Comparison of ENCODE assay signal across 24 cellular contexts in genomic region chr5:177095088-177095669, GRCh38. TPM values are rescaled to one million over a fixed set of nuclear protein-coding genes. Genes with fewer than 3 reads are reported as not detected.
DNase-seq lines count a peak whose midpoint lies in the region; ATAC-seq and TF ChIP-seq lines count a peak whose summit lies in the region.
"Had no signal": no experiment of that assay in that cellular context is flagged by ENCODE, and none has a peak within 500 bp of the region (broad histone marks: within the 10 kb centered on the region; RNA-seq: fewer than 3 reads in every experiment).

No MANE protein-coding gene starts in this region.

- H2BK20ac ChIP-seq in H9 (ENCODE audit: low read depth, low read length, poor library complexity, severe bottlenecking) = no peak overlapping the region

- H3K4me1 Mint-ChIP-seq in H9 = peaks cover 16 to 26% of the 10 kb centered on the region in 2 experiments
- H3K4me1 Mint-ChIP-seq in natural killer cell treated with Interleukin-12 subunit alpha and Interleukin-12 subunit beta and Interleukin-15 and Interleukin-18, amount 100 ng/mL, for 72 hours (ENCODE audit: low read depth in 2 of 2) = no peaks in the 10 kb centered on the region
- no peaks in the 10 kb centered on the region for H3K4me1 Mint-ChIP-seq in activated CD4-positive, alpha-beta T cell treated with anti-CD3 and anti-CD28 coated beads, Interleukin-2, amount 10 ng/mL, durations not matched to agents 7 days and 5 days
- H3K4me1 Mint-ChIP-seq: activated naive CD8-positive, alpha-beta T cell treated with anti-CD3 and anti-CD28 coated beads for 36 hours; immature natural killer cell; stimulated activated effector memory CD8-positive, alpha-beta T cell treated with anti-CD3 and anti-CD28 coated beads, Interleukin-12 subunit alpha, Interleukin-12 subunit beta, amount 100 ng/mL, for 72 hours had no signal

- no peak overlapping the region for H2BK120ac ChIP-seq in H9 (ENCODE audit: low read depth, low read length, poor library complexity, severe bottlenecking)

- no peak overlapping the region for H3T11ph ChIP-seq in H9 (ENCODE audit: low read length)

- H4K91ac ChIP-seq in H9 (ENCODE audit: insufficient read length, low read depth, low read length) = no peak overlapping the region

- POLR2A ChIA-PET in activated CD4-positive, alpha-beta T cell treated with anti-CD3 and anti-CD28 coated beads, Interleukin-2, amount 10 ng/mL, durations not matched to agents 7 days and 5 days (lab: Charles Lee) = no interaction called here

- no peaks in the 10 kb centered on the region for H3K9me3 Mint-ChIP-seq in H9
- H3K9me3 Mint-ChIP-seq in natural killer cell treated with Interleukin-12 subunit alpha and Interleukin-12 subunit beta and Interleukin-15 and Interleukin-18, amount 100 ng/mL, for 72 hours = no peaks in the 10 kb centered on the region
- H3K9me3 Mint-ChIP-seq in activated CD4-positive, alpha-beta T cell treated with anti-CD3 and anti-CD28 coated beads, Interleukin-2, amount 10 ng/mL, durations not matched to agents 7 days and 5 days = no peaks in the 10 kb centered on the region
- H3K9me3 Mint-ChIP-seq: activated B cell treated with CpG ODN at 0.5 μM for 24 hours; activated naive CD8-positive, alpha-beta T cell treated with anti-CD3 and anti-CD28 coated beads for 36 hours; activated T-helper 2 cell treated with anti-CD3 and anti-CD28 coated beads, Interferon-gamma antibody, Interleukin-2, Interleukin-4, amounts not matched to agents 10 μg/mL and 5 μg/mL and 100 μg/mL, durations not matched to agents 14 hours and 24 hours and 36 hours; CD4-positive, alpha-beta T cell; GM23338; stimulated activated effector memory CD8-positive, alpha-beta T cell treated with anti-CD3 and anti-CD28 coated beads, Interleukin-12 subunit alpha, Interleukin-12 subunit beta, amount 100 ng/mL, for 72 hours had no signal

- no peak for ATAC-seq in lower lobe of right lung
- no peak for ATAC-seq in natural killer cell treated with Interleukin-12 subunit alpha and Interleukin-12 subunit beta and Interleukin-15 and Interleukin-18, amount 100 ng/mL, for 72 hours
- ATAC-seq: GM23338; stimulated activated effector memory CD8-positive, alpha-beta T cell treated with anti-CD3 and anti-CD28 coated beads, Interleukin-12 subunit alpha, Interleukin-12 subunit beta, amount 100 ng/mL, for 72 hours had no signal

- H3K23ac ChIP-seq in H9 (ENCODE audit: insufficient read length, low read depth, low read length) = no peak overlapping the region

- TF ChIP-seq CTCF in H9 (conservative IDR thresholded peaks at IDR 0.05) (no peak), coronary artery (IDR thresholded peaks at IDR 0.05) (no peak), lower lobe of right lung (IDR thresholded peaks at IDR 0.05) (no peak), transverse colon (IDR thresholded peaks at IDR 0.05) (no peak)

- no peak overlapping the region for H2AK5ac ChIP-seq in H9 (ENCODE audit: insufficient read length, low read length)

- in situ Hi-C loops in transverse colon (cut with MboI; ENCODE audit: low pct_ligation_motif_present in 1 of 4, low pct_unique_long_range_greater_than_20kb in 1 of 4, low sequenced_read_pairs in 3 of 4) = no loop called here

- H3K4me3 ChIP-seq in coronary artery (no peak overlapping the region), lower lobe of right lung (no peak overlapping the region), transverse colon (no peak overlapping the region)
- H3K4me3 ChIP-seq: GM23338, smooth muscle cell had no signal

- H3K4ac ChIP-seq in H9 (ENCODE audit: low read depth, low read length) = no peak overlapping the region

- H3K23me2 ChIP-seq in H9 (ENCODE audit: insufficient read length, low read depth, low read length, poor library complexity, severe bottlenecking) = no peaks in the 10 kb centered on the region

- peaks cover 23 to 54% (median 44%) of the 10 kb centered on the region in 3 experiments; a peak in 6 of 7 replicates for H3K36me3 Mint-ChIP-seq in H9 (ENCODE audit: insufficient read depth in 1 of 3, low read depth in 3 of 3)
- H3K36me3 Mint-ChIP-seq in natural killer cell treated with Interleukin-12 subunit alpha and Interleukin-12 subunit beta and Interleukin-15 and Interleukin-18, amount 100 ng/mL, for 72 hours = no peaks in the 10 kb centered on the region
- H3K36me3 Mint-ChIP-seq in activated CD4-positive, alpha-beta T cell treated with anti-CD3 and anti-CD28 coated beads, Interleukin-2, amount 10 ng/mL, durations not matched to agents 7 days and 5 days (ENCODE audit: low read depth) = no peaks in the 10 kb centered on the region
- H3K36me3 Mint-ChIP-seq: activated naive CD8-positive, alpha-beta T cell treated with anti-CD3 and anti-CD28 coated beads for 36 hours; immature natural killer cell had no signal

- H3K14ac ChIP-seq in H9 (ENCODE audit: insufficient read depth, low read length) = no peak overlapping the region

- H3K27me3 Mint-ChIP-seq in H9 (ENCODE audit: low read depth) = no peaks in the 10 kb centered on the region
- H3K27me3 Mint-ChIP-seq in natural killer cell treated with Interleukin-12 subunit alpha and Interleukin-12 subunit beta and Interleukin-15 and Interleukin-18, amount 100 ng/mL, for 72 hours = no peaks in the 10 kb centered on the region
- peaks cover 2% of the 10 kb centered on the region for H3K27me3 Mint-ChIP-seq in activated CD4-positive, alpha-beta T cell treated with anti-CD3 and anti-CD28 coated beads, Interleukin-2, amount 10 ng/mL, durations not matched to agents 7 days and 5 days
- H3K27me3 Mint-ChIP-seq: activated naive CD8-positive, alpha-beta T cell treated with anti-CD3 and anti-CD28 coated beads for 36 hours; CD4-positive, alpha-beta T cell had no signal

- intact Hi-C loops in lower lobe of right lung (cut with DNase I) (no loop called here), transverse colon (cut with DNase I; ENCODE audit: low total_unique reads) (loop anchor here (10.0 kb wide), 1 partner anchor 1630 kb away; no protein-coding TSS in a partner anchor)

- H3K4me3 Mint-ChIP-seq in H9 = no peak overlapping the region
- no peak overlapping the region for H3K4me3 Mint-ChIP-seq in natural killer cell treated with Interleukin-12 subunit alpha and Interleukin-12 subunit beta and Interleukin-15 and Interleukin-18, amount 100 ng/mL, for 72 hours
- no peak overlapping the region for H3K4me3 Mint-ChIP-seq in activated CD4-positive, alpha-beta T cell treated with anti-CD3 and anti-CD28 coated beads, Interleukin-2, amount 10 ng/mL, durations not matched to agents 7 days and 5 days
- H3K4me3 Mint-ChIP-seq: activated B cell treated with CpG ODN at 0.5 μM for 24 hours; activated naive CD8-positive, alpha-beta T cell treated with anti-CD3 and anti-CD28 coated beads for 36 hours; CD4-positive, alpha-beta T cell; GM23338; immature natural killer cell; stimulated activated effector memory CD8-positive, alpha-beta T cell treated with anti-CD3 and anti-CD28 coated beads, Interleukin-12 subunit alpha, Interleukin-12 subunit beta, amount 100 ng/mL, for 72 hours had no signal

- no peak overlapping the region for H3K9ac ChIP-seq in H9 (ENCODE audit: extremely low read depth, insufficient read length, low read length)

- H3K27ac ChIP-seq in H9 (ENCODE audit: insufficient read length, low read depth, low read length) = no peak overlapping the region
- no peak overlapping the region for H3K27ac ChIP-seq in coronary artery
- H3K27ac ChIP-seq in lower lobe of right lung = peak overlapping the region; percentile 41
- H3K27ac ChIP-seq in transverse colon = peak overlapping the region; percentile 49 to 72 (median 66)

- H3K56ac ChIP-seq in H9 (ENCODE audit: insufficient read length, low read depth, low read length) = no peak overlapping the region

- peaks cover 5% of the 10 kb centered on the region; the same call in 1 of the 2 replicates for H3K4me1 ChIP-seq in H9 (ENCODE audit: insufficient read depth, low read length)
- peaks cover 16% of the 10 kb centered on the region for H3K4me1 ChIP-seq in lower lobe of right lung
- H3K4me1 ChIP-seq in transverse colon = peaks cover 0 to 47% (median 28%) of the 10 kb centered on the region in 4 donors

- no peak overlapping the region for H2BK15ac ChIP-seq in H9 (ENCODE audit: low read depth, low read length)

- H3K36me3 ChIP-seq in lower lobe of right lung (no peaks in the 10 kb centered on the region), transverse colon (no peaks in the 10 kb centered on the region)

- H3K4me2 ChIP-seq in H9 (ENCODE audit: insufficient read depth, insufficient read length, low read length) = no peak overlapping the region
- H3K4me2 ChIP-seq: GM23338, smooth muscle cell had no signal

- no peak overlapping the region for H3K18ac ChIP-seq in H9 (ENCODE audit: insufficient read length, low read depth, low read length)

- no peak for TF ChIP-seq POLR2A in transverse colon (IDR thresholded peaks at IDR 0.05)

- H3K27ac Mint-ChIP-seq in H9 = peak overlapping the region in 2 of 3 experiments; percentile 33 to 37; a peak in 1 of 7 replicates
- H3K27ac Mint-ChIP-seq in natural killer cell treated with Interleukin-12 subunit alpha and Interleukin-12 subunit beta and Interleukin-15 and Interleukin-18, amount 100 ng/mL, for 72 hours = no peak overlapping the region
- H3K27ac Mint-ChIP-seq in activated CD4-positive, alpha-beta T cell treated with anti-CD3 and anti-CD28 coated beads, Interleukin-2, amount 10 ng/mL, durations not matched to agents 7 days and 5 days = no peak overlapping the region
- H3K27ac Mint-ChIP-seq: activated B cell treated with CpG ODN at 0.5 μM for 24 hours; activated naive CD8-positive, alpha-beta T cell treated with anti-CD3 and anti-CD28 coated beads for 36 hours; activated T-helper 2 cell treated with anti-CD3 and anti-CD28 coated beads, Interferon-gamma antibody, Interleukin-2, Interleukin-4, amounts not matched to agents 10 μg/mL and 5 μg/mL and 100 μg/mL, durations not matched to agents 14 hours and 24 hours and 36 hours; CD4-positive, alpha-beta T cell; GM23338; immature natural killer cell; stimulated activated effector memory CD8-positive, alpha-beta T cell treated with anti-CD3 and anti-CD28 coated beads, Interleukin-12 subunit alpha, Interleukin-12 subunit beta, amount 100 ng/mL, for 72 hours had no signal

- H3K79me1 ChIP-seq in H9 (ENCODE audit: insufficient read depth, low read depth, low read length, poor library complexity, severe bottlenecking) = no peaks in the 10 kb centered on the region

- no peak overlapping the region for H4K5ac ChIP-seq in H9 (ENCODE audit: insufficient read length, low read depth, low read length)

- no peak for DNase-seq in H9
- peak; percentile 69 for DNase-seq in coronary artery (ENCODE audit: low spot score)
- DNase-seq in lower lobe of right lung = no peak
- no peak for DNase-seq in transverse colon
- DNase-seq in middle frontal gyrus (ENCODE audit: extremely low spot score, low spot score) = no peak
- DNase-seq in natural killer cell treated with Interleukin-12 subunit alpha and Interleukin-12 subunit beta and Interleukin-15 and Interleukin-18, amount 100 ng/mL, for 72 hours (ENCODE audit: low spot score) = no peak
- no peak for DNase-seq in activated CD4-positive, alpha-beta T cell treated with anti-CD3 and anti-CD28 coated beads, Interleukin-2, amount 10 ng/mL, durations not matched to agents 7 days and 5 days
- DNase-seq: activated B cell treated with CpG ODN at 0.5 μM for 24 hours; activated CD4-positive, alpha-beta T cell treated with anti-CD3 and anti-CD28 coated beads, Interleukin-2, amount 50 U/mL, for 48 hours; activated CD8-positive, alpha-beta memory T cell treated with anti-CD3 and anti-CD28 coated beads, Interleukin-2, amount 50 U/mL, for 4 hours; activated naive CD8-positive, alpha-beta T cell treated with anti-CD3 and anti-CD28 coated beads for 36 hours; CD4-positive, alpha-beta T cell; central memory CD4-positive, alpha-beta T cell; immature natural killer cell; KG1; NCI-H1417 treated with DMSO at 0.1 percent for 48 hours; NCI-H2081 treated with DMSO at 0.1 percent for 48 hours; NCI-H446; OCI-M1; T1000 had no signal

- H3K27me3 ChIP-seq in H9 (ENCODE audit: insufficient read depth, low read length) (no peaks in the 10 kb centered on the region), lower lobe of right lung (ENCODE audit: low read depth) (no peaks in the 10 kb centered on the region), transverse colon (no peaks in the 10 kb centered on the region)

- no peak overlapping the region for H4K8ac ChIP-seq in H9 (replicated peaks; ENCODE audit: insufficient read length, low read depth, low read length)

- no peak for TF ChIP-seq EP300 in transverse colon (IDR thresholded peaks at IDR 0.05; ENCODE audit: low read depth)

- no peak overlapping the region for H2BK5ac ChIP-seq in H9 (ENCODE audit: insufficient read length, low read length)

- no peak overlapping the region for H2BK12ac ChIP-seq in H9 (ENCODE audit: insufficient read length, low read depth, low read length)

- H4K20me1 ChIP-seq in H9 (ENCODE audit: control insufficient read depth, insufficient read depth, insufficient read length) = no peaks in the 10 kb centered on the region

- H3K79me2 ChIP-seq in H9 (ENCODE audit: insufficient read depth, low read length) = no peaks in the 10 kb centered on the region

- no CpG with 5 or more reads among the region's 28 CpGs for WGBS in H9 (ENCODE audit: extremely low coverage, insufficient read length, low lambda C conversion rate)
- WGBS in transverse colon (ENCODE audit: low coverage in 1 of 2), 2 donors = 71 to 90% methylated on average over 7 to 28 of the region's 28 CpGs

- CTCF ChIA-PET in activated CD4-positive, alpha-beta T cell treated with anti-CD3 and anti-CD28 coated beads, Interleukin-2, amount 10 ng/mL, durations not matched to agents 7 days and 5 days (lab: Charles Lee) = interaction anchor here (0.6 kb wide), 1 partner anchor 48 kb away, joined by 3 read pairs; no protein-coding TSS in a partner anchor

- H2AFZ ChIP-seq in H9 (ENCODE audit: low read length) = no peak overlapping the region
- H2AFZ ChIP-seq: GM23338 had no signal

- H3K9me3 ChIP-seq in H9 (ENCODE audit: control insufficient read depth, low read depth, low read length) (no peaks in the 10 kb centered on the region), lower lobe of right lung (no peaks in the 10 kb centered on the region), transverse colon (no peaks in the 10 kb centered on the region)

RNA-seq across cellular contexts. Expression of gene FGFR4, which starts 8.5 kb away (rescaled TPM):
- total RNA-seq in H9 (2021) (52.8 and 56.3 TPM in 2 replicates), lower lobe of right lung (59.7 TPM), transverse colon (10 to 100 TPM; 15.3 to 86.2 (median 22.2) TPM)
- 1 to 10 TPM; 1.9 to 2.0 TPM for total RNA-seq in natural killer cell treated with Interleukin-12 subunit alpha and Interleukin-12 subunit beta and Interleukin-15 and Interleukin-18, amount 100 ng/mL, for 72 hours
- total RNA-seq in activated CD4-positive, alpha-beta T cell treated with anti-CD3 and anti-CD28 coated beads, Interleukin-2, amount 10 ng/mL, durations not matched to agents 7 days and 5 days = 1 to 10 TPM in 1 of 2 experiments, under 1 TPM in 1; 0.64 to 1.8 TPM

RNA-seq across cellular contexts. Expression of gene NSD1, which starts 38.4 kb away (rescaled TPM):
- total RNA-seq in H9 (2021) (197 and 213 TPM in 2 replicates), lower lobe of right lung (75.5 TPM), transverse colon (10 to 100 TPM; 32.6 to 84.9 (median 60.7) TPM)
- 100 to 1,000 TPM in 1 of 2 donors, 10 to 100 TPM in 1; 96.8 to 166 TPM for total RNA-seq in natural killer cell treated with Interleukin-12 subunit alpha and Interleukin-12 subunit beta and Interleukin-15 and Interleukin-18, amount 100 ng/mL, for 72 hours
- 10 to 100 TPM; 83.2 to 92.9 TPM for total RNA-seq in activated CD4-positive, alpha-beta T cell treated with anti-CD3 and anti-CD28 coated beads, Interleukin-2, amount 10 ng/mL, durations not matched to agents 7 days and 5 days

Comparison
In these comparisons a context has a peak if more than half of its experiments do, and no peak if none do; other contexts are left out.
1. H3K27ac ChIP-seq: peak in lower lobe of right lung (single experiment) and transverse colon (4 of 4); none in H9 (single experiment) and coronary artery (0 of 2).
2. H3K27ac Mint-ChIP-seq: peak in H9 (2 of 3); none in natural killer cell treated with Interleukin-12 subunit alpha and Interleukin-12 subunit beta and Interleukin-15 and Interleukin-18, amount 100 ng/mL, for 72 hours (0 of 2) and activated CD4-positive, alpha-beta T cell treated with anti-CD3 and anti-CD28 coated beads, Interleukin-2, amount 10 ng/mL, durations not matched to agents 7 days and 5 days (single experiment).
3. RNA of gene FGFR4, which starts 8.5 kb away (total RNA-seq): 59.7 TPM in lower lobe of right lung (single experiment), 52.8 to 56.3 TPM in H9 and 15.3 to 86.2 TPM in transverse colon; 1.9 to 2.0 TPM in natural killer cell treated with Interleukin-12 subunit alpha and Interleukin-12 subunit beta and Interleukin-15 and Interleukin-18, amount 100 ng/mL, for 72 hours and 0.64 to 1.8 TPM in activated CD4-positive, alpha-beta T cell treated with anti-CD3 and anti-CD28 coated beads, Interleukin-2, amount 10 ng/mL, durations not matched to agents 7 days and 5 days; every median in the first group is over 4 times any median in the second.